11 cellular contexts compared by ENCODE assay signal in the genomic region with DNA sequence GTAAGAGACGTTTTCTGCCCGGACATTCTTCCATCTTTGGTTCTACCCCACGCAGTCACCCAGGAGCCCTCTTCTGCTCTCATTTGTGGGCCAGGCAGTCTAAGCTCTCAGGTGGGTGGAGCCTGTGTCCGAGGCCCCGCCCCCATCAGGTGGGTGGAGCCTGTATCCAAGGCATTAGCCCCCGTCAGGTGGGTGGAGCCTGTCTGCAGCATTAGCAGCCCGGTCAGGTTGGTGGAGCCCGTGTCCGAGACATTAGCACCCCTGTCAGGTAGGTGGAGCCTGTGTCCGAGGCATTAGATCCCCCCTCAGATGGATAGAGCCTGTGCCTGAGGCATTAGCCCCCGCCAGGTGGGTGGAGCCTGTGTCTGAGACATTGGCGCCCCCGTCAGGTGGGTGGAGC. TPM values are rescaled to one million over a fixed set of nuclear protein-coding genes. Genes with fewer than 3 reads are reported as not detected.
DNase-seq lines count a peak whose midpoint lies in the region; ATAC-seq, FAIRE-seq and TF ChIP-seq lines count a peak whose summit lies in the region.
"Had no signal": no experiment of that assay in that cellular context is flagged by ENCODE, and none has a peak within 500 bp of the region (broad histone marks: within the 10 kb centered on the region; RNA-seq: fewer than 3 reads in every experiment).

No MANE protein-coding gene starts in this region.

- H3K27me3 Mint-ChIP-seq in activated CD8-positive, alpha-beta memory T cell treated with anti-CD3 and anti-CD28 coated beads, Interleukin-2, amount 10 ng/mL, durations not matched to agents 7 days and 5 days, result no peaks in the 10 kb centered on the region
- H3K27me3 Mint-ChIP-seq: activated naive CD8-positive, alpha-beta T cell treated with anti-CD3 and anti-CD28 coated beads, Interleukin-2, amount 10 ng/mL, durations not matched to agents 7 days and 5 days; naive B cell had no signal

- POLR2A ChIA-PET in endothelial cell of umbilical vein (lab: Charles Lee), result no interaction called here

- H3K27ac ChIP-seq in endothelial cell of umbilical vein (ENCODE audit: insufficient read depth, low read depth, low read length) (no peak overlapping the region), kidney (ENCODE audit: low read depth in 2 of 2, low read length in 2 of 2) (no peak overlapping the region)
- H3K27ac ChIP-seq: stomach had no signal

- ATAC-seq in activated CD8-positive, alpha-beta memory T cell treated with anti-CD3 and anti-CD28 coated beads, Interleukin-2, amount 10 ng/mL, durations not matched to agents 7 days and 5 days, result no peak
- ATAC-seq in stimulated activated naive CD8-positive, alpha-beta T cell treated with anti-CD3 and anti-CD28 coated beads, Interleukin-15, Interleukin-2, amounts not matched to agents 100 U/mL and 50 U/mL, for 24 hours, result no peak
- ATAC-seq in HG02885 (IDR thresholded peaks at IDR 0.05; ENCODE audit: poor library complexity, unreplicated experiment), result no peak

- no peaks in the 10 kb centered on the region for H3K9me3 Mint-ChIP-seq in activated CD8-positive, alpha-beta memory T cell treated with anti-CD3 and anti-CD28 coated beads, Interleukin-2, amount 10 ng/mL, durations not matched to agents 7 days and 5 days (ENCODE audit: low read depth)
- H3K9me3 Mint-ChIP-seq: activated naive CD8-positive, alpha-beta T cell treated with anti-CD3 and anti-CD28 coated beads, Interleukin-2, amount 10 ng/mL, durations not matched to agents 7 days and 5 days; naive B cell had no signal

- H3K9me3 ChIP-seq in endothelial cell of umbilical vein (replicated peaks; ENCODE audit: control insufficient read depth, insufficient read depth, low read length) (no peaks in the 10 kb centered on the region), kidney (ENCODE audit: control insufficient read depth in 1 of 2, low read length in 2 of 2) (no peaks in the 10 kb centered on the region)
- H3K9me3 ChIP-seq: stomach had no signal

- H3K27me3 ChIP-seq in endothelial cell of umbilical vein (ENCODE audit: control insufficient read depth in 2 of 2, insufficient read depth in 2 of 2, low read length in 2 of 2), result no peaks in the 10 kb centered on the region
- H3K27me3 ChIP-seq: stomach had no signal

- CTCF ChIA-PET in activated CD8-positive, alpha-beta memory T cell treated with anti-CD3 and anti-CD28 coated beads, Interleukin-2, amount 10 ng/mL, durations not matched to agents 7 days and 5 days (lab: Charles Lee), result no interaction called here
- CTCF ChIA-PET in endothelial cell of umbilical vein (lab: Charles Lee), result no interaction called here

- no peak overlapping the region for H3K4me2 ChIP-seq in endothelial cell of umbilical vein (ENCODE audit: insufficient read depth, low read length)

- intact Hi-C loops in endothelial cell of umbilical vein (cut with micrococcal nuclease) (no loop called here), kidney (cut with DNase I) (no loop called here)

- peak; percentile 77 for DNase-seq in activated CD8-positive, alpha-beta memory T cell treated with anti-CD3 and anti-CD28 coated beads for 24 hours
- no peak for DNase-seq in activated CD8-positive, alpha-beta memory T cell treated with anti-CD3 and anti-CD28 coated beads, Interleukin-2, amount 10 ng/mL, durations not matched to agents 7 days and 5 days
- DNase-seq in activated CD4-positive, CD25-positive, alpha-beta regulatory T cell treated with anti-CD3 and anti-CD28 coated beads, Interleukin-2, amount 50 U/mL, for 72 hours, result peak; percentile 61
- DNase-seq in endothelial cell of umbilical vein (ENCODE audit: low read depth, low spot score) (no peak), kidney (no peak), putamen (ENCODE audit: low spot score) (no peak)
- peak; percentile 64 for DNase-seq in stimulated activated naive CD8-positive, alpha-beta T cell treated with anti-CD3 and anti-CD28 coated beads, Interleukin-15, Interleukin-2, amounts not matched to agents 100 U/mL and 50 U/mL, for 24 hours
- DNase-seq: activated naive CD8-positive, alpha-beta T cell treated with anti-CD3 and anti-CD28 coated beads, Interleukin-2, amount 10 ng/mL, durations not matched to agents 7 days and 5 days; naive B cell; stomach had no signal

- H3K9ac ChIP-seq in endothelial cell of umbilical vein (replicated peaks; ENCODE audit: extremely low read depth, insufficient read depth, low read length) (no peak overlapping the region), kidney (ENCODE audit: low read length in 2 of 2) (no peak overlapping the region)

- H2AFZ ChIP-seq in endothelial cell of umbilical vein (ENCODE audit: low read depth, low read length), result no peak overlapping the region

- peaks cover 13 to 65% of the 10 kb centered on the region in 2 experiments for H3K36me3 ChIP-seq in endothelial cell of umbilical vein (ENCODE audit: control insufficient read depth in 2 of 2, extremely low read depth in 1 of 2, insufficient read depth in 2 of 2, low read length in 2 of 2)
- H3K36me3 ChIP-seq in kidney (ENCODE audit: control insufficient read depth in 1 of 2, insufficient read depth in 2 of 2, low read length in 2 of 2), result no peaks in the 10 kb centered on the region

- H4K20me1 ChIP-seq in endothelial cell of umbilical vein (replicated peaks; ENCODE audit: control insufficient read depth, extremely low read depth, insufficient read depth, low read length), result no peaks in the 10 kb centered on the region

- H3K4me3 Mint-ChIP-seq in activated CD8-positive, alpha-beta memory T cell treated with anti-CD3 and anti-CD28 coated beads, Interleukin-2, amount 10 ng/mL, durations not matched to agents 7 days and 5 days, result no peak overlapping the region
- H3K4me3 Mint-ChIP-seq: activated naive CD8-positive, alpha-beta T cell treated with anti-CD3 and anti-CD28 coated beads, Interleukin-2, amount 10 ng/mL, durations not matched to agents 7 days and 5 days; naive B cell had no signal

- peaks cover 3% of the 10 kb centered on the region for H3K36me3 Mint-ChIP-seq in activated CD8-positive, alpha-beta memory T cell treated with anti-CD3 and anti-CD28 coated beads, Interleukin-2, amount 10 ng/mL, durations not matched to agents 7 days and 5 days

- H3K27ac Mint-ChIP-seq in activated CD8-positive, alpha-beta memory T cell treated with anti-CD3 and anti-CD28 coated beads, Interleukin-2, amount 10 ng/mL, durations not matched to agents 7 days and 5 days, result no peak overlapping the region
- H3K27ac Mint-ChIP-seq: activated naive CD8-positive, alpha-beta T cell treated with anti-CD3 and anti-CD28 coated beads, Interleukin-2, amount 10 ng/mL, durations not matched to agents 7 days and 5 days had no signal

- no TSS peak for BruUV-seq in endothelial cell of umbilical vein (replicated peaks; lab: Mats Ljungman, UMichigan)

- H3K4me1 ChIP-seq in endothelial cell of umbilical vein (ENCODE audit: control insufficient read depth, extremely low read depth, insufficient read depth, low read length), result no peaks in the 10 kb centered on the region
- peaks cover 0 to 3% of the 10 kb centered on the region in 2 donors for H3K4me1 ChIP-seq in kidney (ENCODE audit: control insufficient read depth in 1 of 2, insufficient read depth in 1 of 2, low read depth in 1 of 2, low read length in 2 of 2)

- H3K4me3 ChIP-seq in endothelial cell of umbilical vein (replicated peaks in 1 of 3; ENCODE audit: insufficient read depth in 1 of 3, low read depth in 1 of 3, low read length in 3 of 3), result no peak overlapping the region
- H3K4me3 ChIP-seq in kidney (ENCODE audit: low read length in 2 of 2), result no peak overlapping the region
- H3K4me3 ChIP-seq: stomach had no signal

- TF ChIP-seq CTCF in endothelial cell of umbilical vein (IDR thresholded peaks at IDR 0.05; ENCODE audit: extremely low read depth in 1 of 2, insufficient read depth in 1 of 2, low read depth in 1 of 2, low read length in 2 of 2), result no peak
- no peak for TF ChIP-seq CTCF in kidney (IDR thresholded peaks at IDR 0.05; ENCODE audit: borderline replicate concordance, extremely low read depth, insufficient read depth)

- FAIRE-seq in endothelial cell of umbilical vein (lab: Jason Lieb, UNC), result peak; percentile 46
- FAIRE-seq in kidney (lab: Jason Lieb, UNC), result no peak

- H3K4me1 Mint-ChIP-seq in activated CD8-positive, alpha-beta memory T cell treated with anti-CD3 and anti-CD28 coated beads, Interleukin-2, amount 10 ng/mL, durations not matched to agents 7 days and 5 days, result peaks cover 3% of the 10 kb centered on the region

- TF ChIP-seq POLR2A in endothelial cell of umbilical vein (IDR thresholded peaks at IDR 0.05; ENCODE audit: low read depth, low read length), result no peak

- H3K9me1 ChIP-seq in endothelial cell of umbilical vein (replicated peaks; ENCODE audit: control insufficient read depth, extremely low read depth, insufficient read depth, low read length), result no peaks in the 10 kb centered on the region

- peaks cover 2% of the 10 kb centered on the region for H3K79me2 ChIP-seq in endothelial cell of umbilical vein (ENCODE audit: control insufficient read depth, insufficient read depth, low read length)

- dilution Hi-C loops in endothelial cell of umbilical vein (cut with MboI; ENCODE audit: extremely low pct_ligation_motif_present, low sequenced_read_pairs), result no loop called here

TF ChIP-seq in endothelial cell of umbilical vein, 7 proteins besides CTCF, POLR2A, EP300 and RAD21 (continues in another document):
- TF ChIP-seq MYC (IDR thresholded peaks at IDR 0.05; ENCODE audit: low read depth, low read length) (no peak), GATA2 (IDR thresholded peaks at IDR 0.05; ENCODE audit: insufficient read depth, insufficient read length, low read depth, low read length) (no peak), POLR2AphosphoS5 (IDR thresholded peaks at IDR 0.05; ENCODE audit: insufficient read depth, low read depth, low read length) (no peak), FOS (IDR thresholded peaks at IDR 0.05; ENCODE audit: borderline replicate concordance, insufficient read depth, low read length) (no peak)
- TF ChIP-seq, protein P1, sequence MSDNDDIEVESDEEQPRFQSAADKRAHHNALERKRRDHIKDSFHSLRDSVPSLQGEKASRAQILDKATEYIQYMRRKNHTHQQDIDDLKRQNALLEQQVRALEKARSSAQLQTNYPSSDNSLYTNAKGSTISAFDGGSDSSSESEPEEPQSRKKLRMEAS (IDR thresholded peaks at IDR 0.05; ENCODE audit: insufficient read depth, insufficient read length), result no peak

RNA-seq across cellular contexts. Expression of gene C13orf46, which starts 45.5 kb away (rescaled TPM):
- total RNA-seq in activated CD8-positive, alpha-beta memory T cell treated with anti-CD3 and anti-CD28 coated beads, Interleukin-2, amount 10 ng/mL, durations not matched to agents 7 days and 5 days, result 1 to 10 TPM in 1 of 2 experiments, under 1 TPM in 1; 0.37 to 2.3 TPM
- total RNA-seq in endothelial cell of umbilical vein, result 1.7 and 1.9 TPM in 2 replicates
- 1.2 and 1.3 TPM in 2 replicates for polyA plus RNA-seq in endothelial cell of umbilical vein
- 0.30 and 0.37 TPM in 2 replicates for polyA plus RNA-seq in endothelial cell of umbilical vein (2011; cell fraction: cytosol; rRNA removed)
- polyA plus RNA-seq in endothelial cell of umbilical vein (2011; cell fraction: nucleus; rRNA removed), result 6.3 and 7.7 TPM in 2 replicates
- 0.52 and 0.86 TPM in 2 replicates for polyA plus RNA-seq in endothelial cell of umbilical vein (2012)
- polyA minus RNA-seq in endothelial cell of umbilical vein, result 2.0 and 2.2 TPM in 2 replicates
- 0.41 TPM for polyA minus RNA-seq in endothelial cell of umbilical vein (2011; cell fraction: cytosol; rRNA and poly(A)+ RNA removed)
- 4.6 and 7.2 TPM in 2 replicates for polyA minus RNA-seq in endothelial cell of umbilical vein (2011; cell fraction: nucleus; rRNA and poly(A)+ RNA removed)
- total RNA-seq in kidney, result 1.1 TPM
- not detected for polyA plus RNA-seq in kidney (ENCODE audit: insufficient read depth, low read depth, low replicate concordance)

Comparison
In these comparisons a context has a peak if more than half of its experiments do, and no peak if none do; other contexts are left out.
1. DNase-seq: peak in activated CD8-positive, alpha-beta memory T cell treated with anti-CD3 and anti-CD28 coated beads for 24 hours (single experiment), activated CD4-positive, CD25-positive, alpha-beta regulatory T cell treated with anti-CD3 and anti-CD28 coated beads, Interleukin-2, amount 50 U/mL, for 72 hours (single experiment) and stimulated activated naive CD8-positive, alpha-beta T cell treated with anti-CD3 and anti-CD28 coated beads, Interleukin-15, Interleukin-2, amounts not matched to agents 100 U/mL and 50 U/mL, for 24 hours (single experiment); none in activated CD8-positive, alpha-beta memory T cell treated with anti-CD3 and anti-CD28 coated beads, Interleukin-2, amount 10 ng/mL, durations not matched to agents 7 days and 5 days (single experiment), endothelial cell of umbilical vein (single experiment), kidney (single experiment) and putamen (single experiment).